ENCODE assay signal across 1 cellular context in genomic region chr20:50478162-50479036, GRCh38.
TF ChIP-seq lines count a peak whose summit lies in the region.

No MANE protein-coding gene starts in this region.

TF ChIP-seq in K562, 482 proteins besides CTCF, POLR2A, EP300 and RAD21 (continued from another document and continues in another):
- TF ChIP-seq ZNF232 (CRISPR knock-in tag; IDR thresholded peaks at IDR 0.05), result no peak
- peak; percentile 55; the same call in 1 of the 2 replicates for TF ChIP-seq JUN (IDR thresholded peaks at IDR 0.05; ENCODE audit: borderline replicate concordance, low read depth, low read length)
- no peak for TF ChIP-seq JUN (CRISPR knock-in tag; IDR thresholded peaks at IDR 0.05; ENCODE audit: borderline replicate concordance)
- TF ChIP-seq ZNF224 (CRISPR knock-in tag; IDR thresholded peaks at IDR 0.05), result no peak
- no peak for TF ChIP-seq ZC3H11A (IDR thresholded peaks at IDR 0.05; ENCODE audit: low read depth, low read length)
- peak; percentile 75; the same call in 1 of the 2 replicates for TF ChIP-seq ARID4B (CRISPR knock-in tag; IDR thresholded peaks at IDR 0.05)
- TF ChIP-seq, protein P1, sequence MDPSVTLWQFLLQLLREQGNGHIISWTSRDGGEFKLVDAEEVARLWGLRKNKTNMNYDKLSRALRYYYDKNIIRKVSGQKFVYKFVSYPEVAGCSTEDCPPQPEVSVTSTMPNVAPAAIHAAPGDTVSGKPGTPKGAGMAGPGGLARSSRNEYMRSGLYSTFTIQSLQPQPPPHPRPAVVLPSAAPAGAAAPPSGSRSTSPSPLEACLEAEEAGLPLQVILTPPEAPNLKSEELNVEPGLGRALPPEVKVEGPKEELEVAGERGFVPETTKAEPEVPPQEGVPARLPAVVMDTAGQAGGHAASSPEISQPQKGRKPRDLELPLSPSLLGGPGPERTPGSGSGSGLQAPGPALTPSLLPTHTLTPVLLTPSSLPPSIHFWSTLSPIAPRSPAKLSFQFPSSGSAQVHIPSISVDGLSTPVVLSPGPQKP (CRISPR knock-in tag; IDR thresholded peaks at IDR 0.05), result no peak
- TF ChIP-seq CREM (IDR thresholded peaks at IDR 0.05; ENCODE audit: low read depth), result peak; percentile 81
- no peak for TF ChIP-seq NCOA2 (IDR thresholded peaks at IDR 0.05; ENCODE audit: partially characterized antibody in 2 of 2)
- no peak for TF ChIP-seq RBM34 (IDR thresholded peaks at IDR 0.05; ENCODE audit: borderline replicate concordance, insufficient read depth, low read length)
- peak; percentile 88 to 96 for TF ChIP-seq E2F6 (IDR thresholded peaks at IDR 0.05; ENCODE audit: borderline replicate concordance in 1 of 2, extremely low read depth in 1 of 2, insufficient read depth in 1 of 2, insufficient read length in 1 of 2, low read depth in 1 of 2, low read length in 1 of 2, poor library complexity in 1 of 2, severe bottlenecking in 1 of 2)
- peak; percentile 80 for TF ChIP-seq SMC3 (conservative IDR thresholded peaks at IDR 0.05; ENCODE audit: insufficient read depth, low read depth, low read length)
- TF ChIP-seq, protein P2, sequence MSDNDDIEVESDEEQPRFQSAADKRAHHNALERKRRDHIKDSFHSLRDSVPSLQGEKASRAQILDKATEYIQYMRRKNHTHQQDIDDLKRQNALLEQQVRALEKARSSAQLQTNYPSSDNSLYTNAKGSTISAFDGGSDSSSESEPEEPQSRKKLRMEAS (CRISPR knock-in tag; IDR thresholded peaks at IDR 0.05), result peak; percentile 96
- TF ChIP-seq SLC30A9 (CRISPR knock-in tag; IDR thresholded peaks at IDR 0.05), result no peak
- TF ChIP-seq HDGF (IDR thresholded peaks at IDR 0.05), result no peak
- TF ChIP-seq SMARCE1 (IDR thresholded peaks at IDR 0.05), result 0 out of 2 replicates have a peak, but pooled peaks have one; percentile 21
- TF ChIP-seq CHD2 (IDR thresholded peaks at IDR 0.05; ENCODE audit: low read depth, low read length), result 0 out of 2 replicates have a peak, but pooled peaks have one; percentile 37
- TF ChIP-seq SMARCB1 (IDR thresholded peaks at IDR 0.05; ENCODE audit: insufficient read length, low read depth), result no peak
- no peak for TF ChIP-seq CUX1 (CRISPR knock-in tag; IDR thresholded peaks at IDR 0.05)
- no peak for TF ChIP-seq ATF1 (CRISPR knock-in tag; IDR thresholded peaks at IDR 0.05)
- TF ChIP-seq ATF1 (tag; IDR thresholded peaks at IDR 0.05), result peak; percentile 59; the same call in 1 of the 2 replicates
- TF ChIP-seq TGIF2 (CRISPR knock-in tag; IDR thresholded peaks at IDR 0.05), result no peak
- peak in 1 of 2 experiments; percentile 74; a peak in 2 of 4 replicates for TF ChIP-seq HDAC1 (IDR thresholded peaks at IDR 0.05)
- TF ChIP-seq RNF2 (IDR thresholded peaks at IDR 0.05), result peak; percentile 63
- TF ChIP-seq, protein P3, sequence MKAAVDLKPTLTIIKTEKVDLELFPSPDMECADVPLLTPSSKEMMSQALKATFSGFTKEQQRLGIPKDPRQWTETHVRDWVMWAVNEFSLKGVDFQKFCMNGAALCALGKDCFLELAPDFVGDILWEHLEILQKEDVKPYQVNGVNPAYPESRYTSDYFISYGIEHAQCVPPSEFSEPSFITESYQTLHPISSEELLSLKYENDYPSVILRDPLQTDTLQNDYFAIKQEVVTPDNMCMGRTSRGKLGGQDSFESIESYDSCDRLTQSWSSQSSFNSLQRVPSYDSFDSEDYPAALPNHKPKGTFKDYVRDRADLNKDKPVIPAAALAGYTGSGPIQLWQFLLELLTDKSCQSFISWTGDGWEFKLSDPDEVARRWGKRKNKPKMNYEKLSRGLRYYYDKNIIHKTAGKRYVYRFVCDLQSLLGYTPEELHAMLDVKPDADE (conservative IDR thresholded peaks at IDR 0.05; ENCODE audit: control insufficient read depth, low read depth, low read length), result no peak
- TF ChIP-seq MAFK (IDR thresholded peaks at IDR 0.05; ENCODE audit: low read length), result no peak
- TF ChIP-seq ZSCAN32 (CRISPR knock-in tag; IDR thresholded peaks at IDR 0.05), result no peak
- no peak for TF ChIP-seq ZNF23 (CRISPR knock-in tag; IDR thresholded peaks at IDR 0.05)
- no peak for TF ChIP-seq ZNF133 (CRISPR knock-in tag; IDR thresholded peaks at IDR 0.05)
- TF ChIP-seq ZNF589 (CRISPR knock-in tag; IDR thresholded peaks at IDR 0.05; ENCODE audit: low read depth), result no peak
- TF ChIP-seq, protein P4, sequence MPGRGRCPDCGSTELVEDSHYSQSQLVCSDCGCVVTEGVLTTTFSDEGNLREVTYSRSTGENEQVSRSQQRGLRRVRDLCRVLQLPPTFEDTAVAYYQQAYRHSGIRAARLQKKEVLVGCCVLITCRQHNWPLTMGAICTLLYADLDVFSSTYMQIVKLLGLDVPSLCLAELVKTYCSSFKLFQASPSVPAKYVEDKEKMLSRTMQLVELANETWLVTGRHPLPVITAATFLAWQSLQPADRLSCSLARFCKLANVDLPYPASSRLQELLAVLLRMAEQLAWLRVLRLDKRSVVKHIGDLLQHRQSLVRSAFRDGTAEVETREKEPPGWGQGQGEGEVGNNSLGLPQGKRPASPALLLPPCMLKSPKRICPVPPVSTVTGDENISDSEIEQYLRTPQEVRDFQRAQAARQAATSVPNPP (IDR thresholded peaks at IDR 0.05; ENCODE audit: borderline replicate concordance, insufficient read depth, insufficient read length), result no peak
- TF ChIP-seq BACH1 (tag; IDR thresholded peaks at IDR 0.05), result no peak
- no peak for TF ChIP-seq CREBBP (IDR thresholded peaks at IDR 0.05; ENCODE audit: low read depth, low read length)
- no peak; the same call in 1 of the 2 replicates for TF ChIP-seq FOSL1 (tag; conservative IDR thresholded peaks at IDR 0.05)
- TF ChIP-seq HNRNPLL (IDR thresholded peaks at IDR 0.05; ENCODE audit: low read depth, low read length, poor library complexity, severe bottlenecking), result no peak
- TF ChIP-seq MTA3 (IDR thresholded peaks at IDR 0.05; ENCODE audit: borderline replicate concordance), result peak; percentile 87
- TF ChIP-seq, protein P5, sequence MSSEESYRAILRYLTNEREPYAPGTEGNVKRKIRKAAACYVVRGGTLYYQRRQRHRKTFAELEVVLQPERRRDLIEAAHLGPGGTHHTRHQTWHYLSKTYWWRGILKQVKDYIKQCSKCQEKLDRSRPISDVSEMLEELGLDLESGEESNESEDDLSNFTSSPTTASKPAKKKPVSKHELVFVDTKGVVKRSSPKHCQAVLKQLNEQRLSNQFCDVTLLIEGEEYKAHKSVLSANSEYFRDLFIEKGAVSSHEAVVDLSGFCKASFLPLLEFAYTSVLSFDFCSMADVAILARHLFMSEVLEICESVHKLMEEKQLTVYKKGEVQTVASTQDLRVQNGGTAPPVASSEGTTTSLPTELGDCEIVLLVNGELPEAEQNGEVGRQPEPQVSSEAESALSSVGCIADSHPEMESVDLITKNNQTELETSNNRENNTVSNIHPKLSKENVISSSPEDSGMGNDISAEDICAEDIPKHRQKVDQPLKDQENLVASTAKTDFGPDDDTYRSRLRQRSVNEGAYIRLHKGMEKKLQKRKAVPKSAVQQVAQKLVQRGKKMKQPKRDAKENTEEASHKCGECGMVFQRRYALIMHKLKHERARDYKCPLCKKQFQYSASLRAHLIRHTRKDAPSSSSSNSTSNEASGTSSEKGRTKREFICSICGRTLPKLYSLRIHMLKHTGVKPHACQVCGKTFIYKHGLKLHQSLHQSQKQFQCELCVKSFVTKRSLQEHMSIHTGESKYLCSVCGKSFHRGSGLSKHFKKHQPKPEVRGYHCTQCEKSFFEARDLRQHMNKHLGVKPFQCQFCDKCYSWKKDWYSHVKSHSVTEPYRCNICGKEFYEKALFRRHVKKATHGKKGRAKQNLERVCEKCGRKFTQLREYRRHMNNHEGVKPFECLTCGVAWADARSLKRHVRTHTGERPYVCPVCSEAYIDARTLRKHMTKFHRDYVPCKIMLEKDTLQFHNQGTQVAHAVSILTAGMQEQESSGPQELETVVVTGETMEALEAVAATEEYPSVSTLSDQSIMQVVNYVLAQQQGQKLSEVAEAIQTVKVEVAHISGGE (CRISPR knock-in tag; IDR thresholded peaks at IDR 0.05), result no peak
- no peak; the same call in 1 of the 2 replicates for TF ChIP-seq PHF8 (IDR thresholded peaks at IDR 0.05; ENCODE audit: borderline replicate concordance, low read length)
- no peak for TF ChIP-seq RBM39 (optimal IDR thresholded peaks at IDR 0.05; ENCODE audit: low read depth, low read length)
- TF ChIP-seq ZC3H8 (IDR thresholded peaks at IDR 0.05), result no peak
- peak; percentile 29 to 49; a peak in 3 of 4 replicates for TF ChIP-seq NRF1 (conservative IDR thresholded peaks at IDR 0.05 in 1 of 2, IDR thresholded peaks at IDR 0.05 in 1 of 2)
- TF ChIP-seq ZNF121 (CRISPR knock-in tag; conservative IDR thresholded peaks at IDR 0.05), result no peak
- no peak for TF ChIP-seq PRMT5 (CRISPR knock-in tag; IDR thresholded peaks at IDR 0.05)
- TF ChIP-seq ZNF12 (CRISPR knock-in tag; IDR thresholded peaks at IDR 0.05), result no peak
- TF ChIP-seq POLR2H (tag; IDR thresholded peaks at IDR 0.05; ENCODE audit: low read depth), result no peak
- no peak for TF ChIP-seq PHF20 (IDR thresholded peaks at IDR 0.05; ENCODE audit: partially characterized antibody)
- TF ChIP-seq CXXC5 (CRISPR knock-in tag; IDR thresholded peaks at IDR 0.05), result peak; percentile 84
- no peak for TF ChIP-seq ZNF146 (CRISPR knock-in tag; IDR thresholded peaks at IDR 0.05; ENCODE audit: unreplicated experiment)
- TF ChIP-seq HNRNPH1 (optimal IDR thresholded peaks at IDR 0.05; ENCODE audit: low read depth, low read length), result no peak
- TF ChIP-seq FOXA1 (IDR thresholded peaks at IDR 0.05; ENCODE audit: borderline replicate concordance), result no peak
- TF ChIP-seq NCOA6 (IDR thresholded peaks at IDR 0.05), result no peak
